ENCODE assay signal across 1 cellular context in genomic region chr10:71631007-71631859, GRCh38.
A peak's percentile ranks its signal among the peaks of the same experiment; 100 is the strongest.
TF ChIP-seq lines count a peak whose summit lies in the region.

No MANE protein-coding gene starts in this region.

TF ChIP-seq in HEK293, 187 proteins besides CTCF, POLR2A, EP300 and RAD21 (continued from another document and continues in another):
- no peak for TF ChIP-seq ZNF513 (tag by site-specific recombination; IDR thresholded peaks at IDR 0.05)
- no peak for TF ChIP-seq ZSCAN30 (tag by site-specific recombination; IDR thresholded peaks at IDR 0.05)
- TF ChIP-seq ZNF112 (tag by site-specific recombination; IDR thresholded peaks at IDR 0.05) = no peak
- no peak for TF ChIP-seq ZNF302 (tag by site-specific recombination; IDR thresholded peaks at IDR 0.05; ENCODE audit: low read depth)
- no peak for TF ChIP-seq ZNF677 (tag by site-specific recombination; IDR thresholded peaks at IDR 0.05)
- no peak for TF ChIP-seq ZNF146 (tag by site-specific recombination; IDR thresholded peaks at IDR 0.05)
- TF ChIP-seq ZFP37 (tag by site-specific recombination; IDR thresholded peaks at IDR 0.05) = no peak
- TF ChIP-seq ZNF23 (tag by site-specific recombination; IDR thresholded peaks at IDR 0.05; ENCODE audit: borderline replicate concordance) = no peak
- no peak for TF ChIP-seq ZNF521 (tag by site-specific recombination; IDR thresholded peaks at IDR 0.05)
- TF ChIP-seq ZNF280D (tag by site-specific recombination; IDR thresholded peaks at IDR 0.05) = no peak
- TF ChIP-seq ZNF398 (tag by site-specific recombination; IDR thresholded peaks at IDR 0.05) = peak; percentile 65
- TF ChIP-seq REST (tag by site-specific recombination; IDR thresholded peaks at IDR 0.05) = no peak
- no peak for TF ChIP-seq ZNF645 (tag by site-specific recombination; IDR thresholded peaks at IDR 0.05)
- TF ChIP-seq ZXDB (tag by site-specific recombination; IDR thresholded peaks at IDR 0.05) = no peak
- TF ChIP-seq ZNF843 (tag by site-specific recombination; IDR thresholded peaks at IDR 0.05) = peak; percentile 68; the same call in 1 of the 2 replicates
- TF ChIP-seq ZNF830 (tag by site-specific recombination; IDR thresholded peaks at IDR 0.05; ENCODE audit: low read depth) = no peak
- no peak for TF ChIP-seq ZNF221 (tag by site-specific recombination; IDR thresholded peaks at IDR 0.05; ENCODE audit: borderline replicate concordance)
- TF ChIP-seq ZNF184 (tag by site-specific recombination; IDR thresholded peaks at IDR 0.05) = no peak
- TF ChIP-seq ZNF768 (tag by site-specific recombination; IDR thresholded peaks at IDR 0.05) = no peak
- peak; percentile 91 for TF ChIP-seq GLIS1 (tag by site-specific recombination; IDR thresholded peaks at IDR 0.05)
- TF ChIP-seq ZNF629 (tag by site-specific recombination; IDR thresholded peaks at IDR 0.05) = 0 out of 2 replicates have a peak, but pooled peaks have one; percentile 13
- no peak for TF ChIP-seq ZNF791 (tag by site-specific recombination; IDR thresholded peaks at IDR 0.05)
- TF ChIP-seq IKZF3 (tag by site-specific recombination; IDR thresholded peaks at IDR 0.05) = peak; percentile 65
- no peak for TF ChIP-seq ZNF777 (tag by site-specific recombination; IDR thresholded peaks at IDR 0.05; ENCODE audit: borderline replicate concordance)
- no peak for TF ChIP-seq GLIS2 (tag by site-specific recombination; IDR thresholded peaks at IDR 0.05)
- no peak for TF ChIP-seq ZFP41 (tag by site-specific recombination; IDR thresholded peaks at IDR 0.05; ENCODE audit: borderline replicate concordance)
- TF ChIP-seq BCL11B (tag by site-specific recombination; IDR thresholded peaks at IDR 0.05; ENCODE audit: low read depth) = no peak
- TF ChIP-seq ZNF10 (tag by site-specific recombination; IDR thresholded peaks at IDR 0.05) = no peak
- no peak for TF ChIP-seq ZNF48 (tag by site-specific recombination; IDR thresholded peaks at IDR 0.05)
- TF ChIP-seq PRDM6 (tag by site-specific recombination; IDR thresholded peaks at IDR 0.05) = peak; percentile 82
- TF ChIP-seq ZSCAN16 (tag by site-specific recombination; IDR thresholded peaks at IDR 0.05) = no peak
- no peak for TF ChIP-seq ZNF223 (tag by site-specific recombination; IDR thresholded peaks at IDR 0.05)
- TF ChIP-seq ZNF561 (tag by site-specific recombination; IDR thresholded peaks at IDR 0.05; ENCODE audit: borderline replicate concordance) = peak; percentile 75; the same call in 1 of the 2 replicates
- 0 out of 2 replicates have a peak, but pooled peaks have one; percentile 32 for TF ChIP-seq ZBTB44 (tag by site-specific recombination; IDR thresholded peaks at IDR 0.05)
- TF ChIP-seq ZBTB7A (tag by site-specific recombination; IDR thresholded peaks at IDR 0.05; ENCODE audit: low read depth) = no peak
- TF ChIP-seq ZFP69B (tag by site-specific recombination; IDR thresholded peaks at IDR 0.05) = no peak
- no peak for TF ChIP-seq KLF7 (tag by site-specific recombination; IDR thresholded peaks at IDR 0.05; ENCODE audit: borderline replicate concordance)
- no peak for TF ChIP-seq ZNF394 (tag by site-specific recombination; IDR thresholded peaks at IDR 0.05; ENCODE audit: borderline replicate concordance)
- no peak for TF ChIP-seq ZNF148 (tag by site-specific recombination; IDR thresholded peaks at IDR 0.05; ENCODE audit: borderline replicate concordance)
- TF ChIP-seq REPIN1 (tag by site-specific recombination; IDR thresholded peaks at IDR 0.05; ENCODE audit: low read depth) = no peak
- TF ChIP-seq ZFP3 (tag by site-specific recombination; IDR thresholded peaks at IDR 0.05; ENCODE audit: low read depth) = no peak
- TF ChIP-seq ZNF596 (tag by site-specific recombination; IDR thresholded peaks at IDR 0.05) = peak; percentile 64; the same call in 1 of the 2 replicates
- TF ChIP-seq ZNF585B (tag by site-specific recombination; IDR thresholded peaks at IDR 0.05) = no peak
